In genomic region chr6:168616807-168617756, GRCh38 we compare ENCODE assay signal across 1 cellular context.
TF ChIP-seq lines count a peak whose summit lies in the region.

No MANE protein-coding gene starts in this region.

TF ChIP-seq in HCT116, 20 proteins besides CTCF, POLR2A, EP300 and RAD21 (continued from another document):
- no peak for TF ChIP-seq ZBTB33 (IDR thresholded peaks at IDR 0.05; ENCODE audit: extremely low read depth, insufficient replicate concordance, low read length)
- no peak for TF ChIP-seq SP1 (IDR thresholded peaks at IDR 0.05; ENCODE audit: low read depth)
- no peak for TF ChIP-seq SRF (IDR thresholded peaks at IDR 0.05; ENCODE audit: low read depth)
- TF ChIP-seq ZFX (IDR thresholded peaks at IDR 0.05) = no peak
- no peak for TF ChIP-seq ELF1 (IDR thresholded peaks at IDR 0.05; ENCODE audit: borderline replicate concordance, low read depth)
- TF ChIP-seq EGR1 (IDR thresholded peaks at IDR 0.05; ENCODE audit: low read depth) = no peak
- TF ChIP-seq POLR2AphosphoS5 (IDR thresholded peaks at IDR 0.05; ENCODE audit: low read depth, low read length) = no peak
- no peak for TF ChIP-seq SIN3A (IDR thresholded peaks at IDR 0.05; ENCODE audit: low read depth)
- TF ChIP-seq CBX3 (IDR thresholded peaks at IDR 0.05; ENCODE audit: low read depth) = no peak
- TF ChIP-seq EZH2 (IDR thresholded peaks at IDR 0.05) = no peak
- TF ChIP-seq ATF3 (IDR thresholded peaks at IDR 0.05) = no peak
- TF ChIP-seq TCF7L2 (IDR thresholded peaks at IDR 0.05; ENCODE audit: borderline replicate concordance, extremely low read depth, insufficient read depth, insufficient read length) = no peak
- TF ChIP-seq EZH2phosphoT487 (IDR thresholded peaks at IDR 0.05; ENCODE audit: borderline replicate concordance) = no peak
- TF ChIP-seq, protein P1, sequence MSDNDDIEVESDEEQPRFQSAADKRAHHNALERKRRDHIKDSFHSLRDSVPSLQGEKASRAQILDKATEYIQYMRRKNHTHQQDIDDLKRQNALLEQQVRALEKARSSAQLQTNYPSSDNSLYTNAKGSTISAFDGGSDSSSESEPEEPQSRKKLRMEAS (IDR thresholded peaks at IDR 0.05) = no peak
- TF ChIP-seq ZNF274 (IDR thresholded peaks at IDR 0.05; ENCODE audit: low read depth, low read length) = no peak
- TF ChIP-seq YY1 (IDR thresholded peaks at IDR 0.05; ENCODE audit: extremely low read depth, insufficient replicate concordance, low read depth, low read length) = no peak
